1 cellular context compared by ENCODE assay signal in genomic region chr13:83955011-83955410, GRCh38.
TF ChIP-seq lines count a peak whose summit lies in the region.

No MANE protein-coding gene starts in this region.

TF ChIP-seq in GM23338, 12 proteins besides CTCF, POLR2A, EP300 and RAD21 (continued from another document):
- no peak for TF ChIP-seq ZNF462 (CRISPR knock-in tag; IDR thresholded peaks at IDR 0.05)
- no peak for TF ChIP-seq REST (IDR thresholded peaks at IDR 0.05; ENCODE audit: unreplicated experiment)
- TF ChIP-seq STAT1 (IDR thresholded peaks at IDR 0.05; ENCODE audit: unreplicated experiment), result no peak
- TF ChIP-seq POLR2AphosphoS5 (IDR thresholded peaks at IDR 0.05; ENCODE audit: low read depth), result no peak
- TF ChIP-seq, protein P1, sequence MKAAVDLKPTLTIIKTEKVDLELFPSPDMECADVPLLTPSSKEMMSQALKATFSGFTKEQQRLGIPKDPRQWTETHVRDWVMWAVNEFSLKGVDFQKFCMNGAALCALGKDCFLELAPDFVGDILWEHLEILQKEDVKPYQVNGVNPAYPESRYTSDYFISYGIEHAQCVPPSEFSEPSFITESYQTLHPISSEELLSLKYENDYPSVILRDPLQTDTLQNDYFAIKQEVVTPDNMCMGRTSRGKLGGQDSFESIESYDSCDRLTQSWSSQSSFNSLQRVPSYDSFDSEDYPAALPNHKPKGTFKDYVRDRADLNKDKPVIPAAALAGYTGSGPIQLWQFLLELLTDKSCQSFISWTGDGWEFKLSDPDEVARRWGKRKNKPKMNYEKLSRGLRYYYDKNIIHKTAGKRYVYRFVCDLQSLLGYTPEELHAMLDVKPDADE (IDR thresholded peaks at IDR 0.05), result no peak
TF ChIP-seq in GM23338: peak in this region for 0.
